Comparison of ENCODE assay signal across 9 cellular contexts in genomic region chr14:20682127-20682434, GRCh38. TPM values are rescaled to one million over a fixed set of nuclear protein-coding genes. Genes with fewer than 3 reads are reported as not detected.
DNase-seq lines count a peak whose midpoint lies in the region; ATAC-seq and TF ChIP-seq lines count a peak whose summit lies in the region.
"Had no signal": no experiment of that assay in that cellular context is flagged by ENCODE, and none has a peak within 500 bp of the region (broad histone marks: within the 10 kb centered on the region; RNA-seq: fewer than 3 reads in every experiment).

No MANE protein-coding gene starts in this region.

- no peaks in the 10 kb centered on the region for H3K9me3 Mint-ChIP-seq in CD8-positive, alpha-beta memory T cell
- H3K9me3 Mint-ChIP-seq in osteocyte (ENCODE audit: unreplicated experiment): no peaks in the 10 kb centered on the region
- no peaks in the 10 kb centered on the region for H3K9me3 Mint-ChIP-seq in stimulated activated naive B cell treated with anti-CD40 and anti-IgM and Interleukin-4, amounts not matched to agents 10 μg/mL and 1 μg/mL and 100 μg/mL, for 72 hours
- H3K9me3 Mint-ChIP-seq: memory B cell had no signal

- H3K36me3 Mint-ChIP-seq in CD8-positive, alpha-beta memory T cell: peaks cover 0 to 5% (median 0%) of the 10 kb centered on the region in 3 donors
- H3K36me3 Mint-ChIP-seq in osteocyte (ENCODE audit: unreplicated experiment): no peaks in the 10 kb centered on the region
- no peaks in the 10 kb centered on the region for H3K36me3 Mint-ChIP-seq in stimulated activated naive B cell treated with anti-CD40 and anti-IgM and Interleukin-4, amounts not matched to agents 10 μg/mL and 1 μg/mL and 100 μg/mL, for 72 hours
- H3K36me3 Mint-ChIP-seq: memory B cell had no signal

- H3K4me3 ChIP-seq in CD8-positive, alpha-beta memory T cell (ENCODE audit: low read length): peak overlapping the region; percentile 97
- H3K4me3 ChIP-seq in Peyer's patch (peak overlapping the region; percentile 58 to 79 (median 68)), fibroblast of the aortic adventitia (ENCODE audit: low read depth, low read length) (peak overlapping the region; percentile 91), rectal smooth muscle tissue (ENCODE audit: low read length) (peak overlapping the region; percentile 91)

- peaks cover 6 to 10% (median 9%) of the 10 kb centered on the region in 3 donors for H3K4me1 Mint-ChIP-seq in CD8-positive, alpha-beta memory T cell
- peaks cover 28% of the 10 kb centered on the region for H3K4me1 Mint-ChIP-seq in osteocyte (ENCODE audit: unreplicated experiment)
- H3K4me1 Mint-ChIP-seq in stimulated activated naive B cell treated with anti-CD40 and anti-IgM and Interleukin-4, amounts not matched to agents 10 μg/mL and 1 μg/mL and 100 μg/mL, for 72 hours: peaks cover 0 to 27% of the 10 kb centered on the region in 2 donors

- no peak for TF ChIP-seq POLR2A in Peyer's patch (IDR thresholded peaks at IDR 0.05)

- POLR2A ChIA-PET in CD8-positive, alpha-beta memory T cell (lab: Charles Lee): interaction anchor here (0.8 to 4.4 kb wide), 9 partner anchors 21 to 341 kb away, joined by 3 to 31 read pairs (median 4); partner anchors contain the start of genes APEX1, OSGEP, PARP2 and PIP4P1

- no peak overlapping the region for H3K27ac Mint-ChIP-seq in CD8-positive, alpha-beta memory T cell
- H3K27ac Mint-ChIP-seq in osteocyte (ENCODE audit: unreplicated experiment): no peak overlapping the region
- no peak overlapping the region for H3K27ac Mint-ChIP-seq in stimulated activated naive B cell treated with anti-CD40 and anti-IgM and Interleukin-4, amounts not matched to agents 10 μg/mL and 1 μg/mL and 100 μg/mL, for 72 hours
- H3K27ac Mint-ChIP-seq: memory B cell had no signal

- H3K36me3 ChIP-seq in CD8-positive, alpha-beta memory T cell (ENCODE audit: insufficient read depth, low read length): no peaks in the 10 kb centered on the region
- H3K36me3 ChIP-seq in Peyer's patch: no peaks in the 10 kb centered on the region
- H3K36me3 ChIP-seq in rectal smooth muscle tissue (ENCODE audit: control insufficient read depth, insufficient read depth, low read length): no peaks in the 10 kb centered on the region

- H3K4me1 ChIP-seq in CD8-positive, alpha-beta memory T cell (ENCODE audit: insufficient read depth, low read length): peaks cover 25% of the 10 kb centered on the region
- H3K4me1 ChIP-seq in Peyer's patch (peaks cover 1 to 35% (median 8%) of the 10 kb centered on the region in 4 donors), rectal smooth muscle tissue (ENCODE audit: control insufficient read depth, insufficient read depth, low read length) (peaks cover 7% of the 10 kb centered on the region)

- DNase-seq in CD8-positive, alpha-beta memory T cell: no peak
- DNase-seq in Peyer's patch: no peak
- DNase-seq in fibroblast of the aortic adventitia (ENCODE audit: low read depth): no peak
- no peak for DNase-seq in NCI-H1092 (lab: John Stamatoyannopoulos, UW)
- no peak for DNase-seq in osteocyte (ENCODE audit: extremely low spot score, unreplicated experiment)
- DNase-seq in stimulated activated naive B cell treated with anti-CD40 and anti-IgM and Interleukin-4, amounts not matched to agents 10 μg/mL and 1 μg/mL and 100 μg/mL, for 72 hours: no peak
- DNase-seq in SKM-1 treated with dmso at 0.1 percent for 144 hours (lab: John Stamatoyannopoulos, UW; ENCODE audit: unreplicated experiment): no peak

- no peaks in the 10 kb centered on the region for H3K27me3 ChIP-seq in CD8-positive, alpha-beta memory T cell (ENCODE audit: insufficient read depth, low read length, poor library complexity, severe bottlenecking)
- H3K27me3 ChIP-seq in Peyer's patch (no peaks in the 10 kb centered on the region), rectal smooth muscle tissue (ENCODE audit: control insufficient read depth, insufficient read depth, low read length) (no peaks in the 10 kb centered on the region)

- CTCF ChIA-PET in CD8-positive, alpha-beta memory T cell (lab: Charles Lee): interaction anchor here (1.0 to 4.7 kb wide), 15 partner anchors 9 to 354 kb away, joined by 3 to 35 read pairs (median 5); partner anchors contain the start of gene PARP2

- no peak for ATAC-seq in stimulated activated naive B cell treated with anti-CD40 and anti-IgM and Interleukin-4, amounts not matched to agents 10 μg/mL and 1 μg/mL and 100 μg/mL, for 72 hours (replicated peaks)

- peaks cover 0 to 4% of the 10 kb centered on the region in 2 donors for H3K27me3 Mint-ChIP-seq in CD8-positive, alpha-beta memory T cell
- no peaks in the 10 kb centered on the region for H3K27me3 Mint-ChIP-seq in osteocyte (ENCODE audit: unreplicated experiment)
- H3K27me3 Mint-ChIP-seq in stimulated activated naive B cell treated with anti-CD40 and anti-IgM and Interleukin-4, amounts not matched to agents 10 μg/mL and 1 μg/mL and 100 μg/mL, for 72 hours: peaks cover 6% of the 10 kb centered on the region in 2 donors
- H3K27me3 Mint-ChIP-seq: memory B cell had no signal

- H3K27ac ChIP-seq in CD8-positive, alpha-beta memory T cell (ENCODE audit: low read depth, low read length): peak overlapping the region; percentile 96
- H3K27ac ChIP-seq in Peyer's patch: peak overlapping the region; percentile 95 to 99 (median 98)
- H3K27ac ChIP-seq in rectal smooth muscle tissue (ENCODE audit: low read depth, low read length): peak overlapping the region; percentile 99

- no peak overlapping the region for H3K4me3 Mint-ChIP-seq in CD8-positive, alpha-beta memory T cell
- no peak overlapping the region for H3K4me3 Mint-ChIP-seq in osteocyte (ENCODE audit: unreplicated experiment)
- H3K4me3 Mint-ChIP-seq in stimulated activated naive B cell treated with anti-CD40 and anti-IgM and Interleukin-4, amounts not matched to agents 10 μg/mL and 1 μg/mL and 100 μg/mL, for 72 hours: no peak overlapping the region
- H3K4me3 Mint-ChIP-seq: memory B cell had no signal

- H3K9me3 ChIP-seq in CD8-positive, alpha-beta memory T cell (ENCODE audit: low read length): no peaks in the 10 kb centered on the region
- no peaks in the 10 kb centered on the region for H3K9me3 ChIP-seq in Peyer's patch

- TF ChIP-seq CTCF in Peyer's patch (IDR thresholded peaks at IDR 0.05) (peak in 2 of 6 experiments; percentile 8 to 19), fibroblast of the aortic adventitia (IDR thresholded peaks at IDR 0.05; ENCODE audit: insufficient read depth, low read length) (no peak), osteocyte (IDR thresholded peaks at IDR 0.05) (no peak)

- H3K9ac ChIP-seq in rectal smooth muscle tissue (ENCODE audit: low read length): peak overlapping the region; percentile 68

RNA-seq across cellular contexts. Expression of gene RNASE4, which starts 2.3 kb away (rescaled TPM):
- total RNA-seq in CD8-positive, alpha-beta memory T cell: under 1 TPM in 1 of 2 experiments, not detected in 1; 0.57 TPM
- 2.3 TPM for polyA plus RNA-seq in CD8-positive, alpha-beta memory T cell
- total RNA-seq in Peyer's patch (10 to 100 TPM in 3 of 4 donors, 1 to 10 TPM in 1; 5.8 to 51.7 (median 33.6) TPM), fibroblast of the aortic adventitia (ENCODE audit: low replicate concordance) (4.8 and 24.1 TPM in 2 replicates), osteocyte (17.2 and 17.8 TPM in 2 replicates)

RNA-seq across cellular contexts. Expression of gene ANG, which starts 6.5 kb away (rescaled TPM):
- under 1 TPM; 0.39 to 0.58 TPM for total RNA-seq in CD8-positive, alpha-beta memory T cell
- polyA plus RNA-seq in CD8-positive, alpha-beta memory T cell: 1.4 TPM
- 10 to 100 TPM; 19.6 to 22.3 (median 20.0) TPM for total RNA-seq in Peyer's patch
- 4.8 and 11.4 TPM in 2 replicates for total RNA-seq in fibroblast of the aortic adventitia (ENCODE audit: low replicate concordance)
- 7.4 and 8.6 TPM in 2 replicates for total RNA-seq in osteocyte

RNA-seq across cellular contexts. Expression of gene OR6S1, which starts 40.6 kb away (rescaled TPM):
- not detected for total RNA-seq in CD8-positive, alpha-beta memory T cell
- not detected for polyA plus RNA-seq in CD8-positive, alpha-beta memory T cell
- total RNA-seq in Peyer's patch (not detected), fibroblast of the aortic adventitia (ENCODE audit: low replicate concordance) (not detected in 2 replicates), osteocyte (not detected in 2 replicates)
